Comparison of ENCODE assay signal across 1 cellular context in genomic region chr12:56724989-56725722, GRCh38.
TF ChIP-seq lines count a peak whose summit lies in the region.

TSS of gene NACA (minus strand) at chr12:56725299. CDS start at chr12:56724521, 778 bp downstream.

TF ChIP-seq in K562, 482 proteins besides CTCF, POLR2A, EP300 and RAD21 (continued from another document and continues in another):
- TF ChIP-seq HDAC1 (IDR thresholded peaks at IDR 0.05) (peak in 1 of 2 experiments; percentile 90; a peak in 2 of 4 replicates), GTF2A2 (tag; IDR thresholded peaks at IDR 0.05) (0 out of 2 replicates have a peak, but pooled peaks have one; percentile 64), MTF1 (CRISPR knock-in tag; IDR thresholded peaks at IDR 0.05; ENCODE audit: borderline replicate concordance) (no peak), KLF10 (CRISPR knock-in tag; IDR thresholded peaks at IDR 0.05) (no peak), STAT5A (IDR thresholded peaks at IDR 0.05; ENCODE audit: borderline replicate concordance, low read length) (peak; percentile 18; the same call in 1 of the 2 replicates), EWSR1 (IDR thresholded peaks at IDR 0.05; ENCODE audit: borderline replicate concordance, low read depth, partially characterized antibody) (no peak), NEUROD1 (IDR thresholded peaks at IDR 0.05; ENCODE audit: borderline replicate concordance, low read depth, low read length, partially characterized antibody) (peak; percentile 72), ZNF57 (CRISPR knock-in tag; IDR thresholded peaks at IDR 0.05) (no peak), FOXJ2 (tag; IDR thresholded peaks at IDR 0.05) (no peak), MEF2D (tag; conservative IDR thresholded peaks at IDR 0.05; ENCODE audit: low read depth) (no peak), ETV1 (tag; conservative IDR thresholded peaks at IDR 0.05; ENCODE audit: low read depth) (no peak), USF2 (CRISPR knock-in tag; IDR thresholded peaks at IDR 0.05) (no peak; the same call in 1 of the 2 replicates), MAFF (IDR thresholded peaks at IDR 0.05; ENCODE audit: low read length) (no peak), CREB1 (IDR thresholded peaks at IDR 0.05) (0 out of 2 replicates have a peak, but pooled peaks have one; percentile 15), CREB1 (CRISPR knock-in tag; IDR thresholded peaks at IDR 0.05) (peak; percentile 74), NFYB (IDR thresholded peaks at IDR 0.05; ENCODE audit: extremely low read depth, insufficient read length) (no peak), ZBTB43 (CRISPR knock-in tag; IDR thresholded peaks at IDR 0.05) (0 out of 2 replicates have a peak, but pooled peaks have one; percentile 68), ZNF76 (CRISPR knock-in tag; IDR thresholded peaks at IDR 0.05; ENCODE audit: borderline replicate concordance) (no peak), NCOA2 (IDR thresholded peaks at IDR 0.05; ENCODE audit: partially characterized antibody in 2 of 2) (no peak), HSF4 (CRISPR knock-in tag; IDR thresholded peaks at IDR 0.05; ENCODE audit: borderline replicate concordance) (no peak), SIRT6 (IDR thresholded peaks at IDR 0.05; ENCODE audit: low read depth, low read length) (no peak), ZNF12 (CRISPR knock-in tag; IDR thresholded peaks at IDR 0.05) (no peak), SAFB2 (IDR thresholded peaks at IDR 0.05; ENCODE audit: borderline replicate concordance, low read depth, low read length, severe bottlenecking) (no peak), BCL6 (CRISPR knock-in tag; IDR thresholded peaks at IDR 0.05) (no peak), CHCHD3 (CRISPR knock-in tag; IDR thresholded peaks at IDR 0.05) (no peak; the same call in 1 of the 2 replicates), EZH2 (IDR thresholded peaks at IDR 0.05; ENCODE audit: borderline replicate concordance, low read depth, low read length) (no peak), RHOXF2B (CRISPR knock-in tag; conservative IDR thresholded peaks at IDR 0.05) (no peak), TCFL5 (CRISPR knock-in tag; conservative IDR thresholded peaks at IDR 0.05) (no peak), ZSCAN29 (IDR thresholded peaks at IDR 0.05) (no peak), MAFG (tag; conservative IDR thresholded peaks at IDR 0.05) (no peak), PYGO2 (tag; IDR thresholded peaks at IDR 0.05) (no peak), MYC (IDR thresholded peaks at IDR 0.05; ENCODE audit: low read depth, low read length) (peak; percentile 100), MYC (CRISPR knock-in tag; IDR thresholded peaks at IDR 0.05; ENCODE audit: borderline replicate concordance, low read depth) (peak; percentile 98; the same call in 1 of the 2 replicates), POLR2G (IDR thresholded peaks at IDR 0.05; ENCODE audit: low read depth, low read length) (peak; percentile 98), STAT6 (CRISPR knock-in tag; IDR thresholded peaks at IDR 0.05) (no peak; the same call in 1 of the 2 replicates), SMAD2 (IDR thresholded peaks at IDR 0.05; ENCODE audit: low read depth, low read length) (no peak), ZNF511 (CRISPR knock-in tag; IDR thresholded peaks at IDR 0.05) (peak; percentile 91), PRPF4 (IDR thresholded peaks at IDR 0.05; ENCODE audit: insufficient read depth, low read depth, low read length, poor library complexity, severe bottlenecking) (no peak), ILK (tag; IDR thresholded peaks at IDR 0.05; ENCODE audit: borderline replicate concordance, low read depth) (no peak), CCNT2 (IDR thresholded peaks at IDR 0.05; ENCODE audit: borderline replicate concordance, extremely low read depth, insufficient read length, low read depth, low read length) (no peak), TCF7 (IDR thresholded peaks at IDR 0.05; ENCODE audit: borderline replicate concordance) (no peak), DNMT1 (IDR thresholded peaks at IDR 0.05) (no peak), KAT8 (IDR thresholded peaks at IDR 0.05; ENCODE audit: low read depth) (peak; percentile 86), ZNF778 (CRISPR knock-in tag; IDR thresholded peaks at IDR 0.05) (no peak), NR2F6 (CRISPR knock-in tag; IDR thresholded peaks at IDR 0.05) (no peak), MEIS2 (IDR thresholded peaks at IDR 0.05; ENCODE audit: partially characterized antibody) (peak; percentile 95), ADNP (tag; IDR thresholded peaks at IDR 0.05) (no peak), ZNF140 (CRISPR knock-in tag; IDR thresholded peaks at IDR 0.05) (no peak), ZNF589 (CRISPR knock-in tag; IDR thresholded peaks at IDR 0.05; ENCODE audit: low read depth) (peak; percentile 74), MXD1 (CRISPR knock-in tag; IDR thresholded peaks at IDR 0.05; ENCODE audit: borderline replicate concordance, poor library complexity, severe bottlenecking) (peak; percentile 72), HMG20A (CRISPR knock-in tag; conservative IDR thresholded peaks at IDR 0.05) (no peak), GABPB2 (CRISPR knock-in tag; conservative IDR thresholded peaks at IDR 0.05) (no peak), RFX7 (CRISPR knock-in tag; IDR thresholded peaks at IDR 0.05) (no peak), LCOR (CRISPR knock-in tag; IDR thresholded peaks at IDR 0.05) (peak; percentile 89), LARP7 (IDR thresholded peaks at IDR 0.05) (peak; percentile 48; the same call in 1 of the 2 replicates), SOX6 (IDR thresholded peaks at IDR 0.05) (peak; percentile 64; the same call in 1 of the 2 replicates), STAT5B (CRISPR knock-in tag; IDR thresholded peaks at IDR 0.05) (no peak)
- TF ChIP-seq, protein P1, sequence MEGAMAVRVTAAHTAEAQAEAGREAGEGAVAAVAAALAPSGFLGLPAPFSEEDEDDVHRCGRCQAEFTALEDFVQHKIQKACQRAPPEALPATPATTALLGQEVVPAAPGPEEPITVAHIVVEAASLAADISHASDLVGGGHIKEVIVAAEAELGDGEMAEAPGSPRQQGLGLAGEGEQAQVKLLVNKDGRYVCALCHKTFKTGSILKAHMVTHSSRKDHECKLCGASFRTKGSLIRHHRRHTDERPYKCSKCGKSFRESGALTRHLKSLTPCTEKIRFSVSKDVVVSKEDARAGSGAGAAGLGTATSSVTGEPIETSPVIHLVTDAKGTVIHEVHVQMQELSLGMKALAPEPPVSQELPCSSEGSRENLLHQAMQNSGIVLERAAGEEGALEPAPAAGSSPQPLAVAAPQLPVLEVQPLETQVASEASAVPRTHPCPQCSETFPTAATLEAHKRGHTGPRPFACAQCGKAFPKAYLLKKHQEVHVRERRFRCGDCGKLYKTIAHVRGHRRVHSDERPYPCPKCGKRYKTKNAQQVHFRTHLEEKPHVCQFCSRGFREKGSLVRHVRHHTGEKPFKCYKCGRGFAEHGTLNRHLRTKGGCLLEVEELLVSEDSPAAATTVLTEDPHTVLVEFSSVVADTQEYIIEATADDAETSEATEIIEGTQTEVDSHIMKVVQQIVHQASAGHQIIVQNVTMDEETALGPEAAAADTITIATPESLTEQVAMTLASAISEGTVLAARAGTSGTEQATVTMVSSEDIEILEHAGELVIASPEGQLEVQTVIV (CRISPR knock-in tag; IDR thresholded peaks at IDR 0.05; ENCODE audit: borderline replicate concordance) = no peak
- TF ChIP-seq, protein P2, sequence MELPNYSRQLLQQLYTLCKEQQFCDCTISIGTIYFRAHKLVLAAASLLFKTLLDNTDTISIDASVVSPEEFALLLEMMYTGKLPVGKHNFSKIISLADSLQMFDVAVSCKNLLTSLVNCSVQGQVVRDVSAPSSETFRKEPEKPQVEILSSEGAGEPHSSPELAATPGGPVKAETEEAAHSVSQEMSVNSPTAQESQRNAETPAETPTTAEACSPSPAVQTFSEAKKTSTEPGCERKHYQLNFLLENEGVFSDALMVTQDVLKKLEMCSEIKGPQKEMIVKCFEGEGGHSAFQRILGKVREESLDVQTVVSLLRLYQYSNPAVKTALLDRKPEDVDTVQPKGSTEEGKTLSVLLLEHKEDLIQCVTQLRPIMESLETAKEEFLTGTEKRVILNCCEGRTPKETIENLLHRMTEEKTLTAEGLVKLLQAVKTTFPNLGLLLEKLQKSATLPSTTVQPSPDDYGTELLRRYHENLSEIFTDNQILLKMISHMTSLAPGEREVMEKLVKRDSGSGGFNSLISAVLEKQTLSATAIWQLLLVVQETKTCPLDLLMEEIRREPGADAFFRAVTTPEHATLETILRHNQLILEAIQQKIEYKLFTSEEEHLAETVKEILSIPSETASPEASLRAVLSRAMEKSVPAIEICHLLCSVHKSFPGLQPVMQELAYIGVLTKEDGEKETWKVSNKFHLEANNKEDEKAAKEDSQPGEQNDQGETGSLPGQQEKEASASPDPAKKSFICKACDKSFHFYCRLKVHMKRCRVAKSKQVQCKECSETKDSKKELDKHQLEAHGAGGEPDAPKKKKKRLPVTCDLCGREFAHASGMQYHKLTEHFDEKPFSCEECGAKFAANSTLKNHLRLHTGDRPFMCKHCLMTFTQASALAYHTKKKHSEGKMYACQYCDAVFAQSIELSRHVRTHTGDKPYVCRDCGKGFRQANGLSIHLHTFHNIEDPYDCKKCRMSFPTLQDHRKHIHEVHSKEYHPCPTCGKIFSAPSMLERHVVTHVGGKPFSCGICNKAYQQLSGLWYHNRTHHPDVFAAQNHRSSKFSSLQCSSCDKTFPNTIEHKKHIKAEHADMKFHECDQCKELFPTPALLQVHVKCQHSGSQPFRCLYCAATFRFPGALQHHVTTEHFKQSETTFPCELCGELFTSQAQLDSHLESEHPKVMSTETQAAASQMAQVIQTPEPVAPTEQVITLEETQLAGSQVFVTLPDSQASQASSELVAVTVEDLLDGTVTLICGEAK (IDR thresholded peaks at IDR 0.05) = peak; percentile 97
- TF ChIP-seq, protein P2 (CRISPR knock-in tag; IDR thresholded peaks at IDR 0.05) = no peak
